Comparison of ENCODE assay signal across 17 cellular contexts in genomic region chr11:84922212-84922805, GRCh38.
A peak's percentile ranks its signal among the peaks of the same experiment; 100 is the strongest.
DNase-seq lines count a peak whose midpoint lies in the region; ATAC-seq and TF ChIP-seq lines count a peak whose summit lies in the region.
"Had no signal": no experiment of that assay in that cellular context is flagged by ENCODE, and none has a peak within 500 bp of the region (broad histone marks: within the 10 kb centered on the region; RNA-seq: fewer than 3 reads in every experiment).

No MANE protein-coding gene starts in this region.

- DNase-seq in AG10803 (ENCODE audit: low read depth): peak; percentile 38
- DNase-seq in PC-3: no peak
- DNase-seq in fibroblast of peridontal ligament (ENCODE audit: extremely low read depth): peak; percentile 50
- no peak for DNase-seq in stimulated activated naive CD4-positive, alpha-beta T cell (lab: John Stamatoyannopoulos, UW)
- DNase-seq in cortex of kidney (lab: John Stamatoyannopoulos, UW): no peak
- DNase-seq in activated T-cell treated with anti-CD3 and anti-CD28 coated beads, Interleukin-2, amount 50 U/mL, for 4 hours: no peak
- DNase-seq: DMS79, foreskin keratinocyte, Kasumi-1, kidney glomerular epithelial cell, NCI-H1694 had no signal

- peaks cover 41% of the 10 kb centered on the region for H3K27me3 ChIP-seq in PC-3 (ENCODE audit: low read length)
- H3K27me3 ChIP-seq in neuron (ENCODE audit: insufficient read depth, low read length): no peaks in the 10 kb centered on the region
- H3K27me3 ChIP-seq: neutrophil, upper lobe of left lung had no signal

- no peaks in the 10 kb centered on the region for H4K20me1 ChIP-seq in PC-3 (ENCODE audit: low read length)

- peak overlapping the region; percentile 52 for H3K4me2 ChIP-seq in PC-3 (ENCODE audit: low read length)

- ATAC-seq in PC-3: no peak
- ATAC-seq in HG03354 (IDR thresholded peaks at IDR 0.05; ENCODE audit: poor library complexity, severe bottlenecking, unreplicated experiment): no peak
- ATAC-seq in activated T-cell treated with anti-CD3 and anti-CD28 coated beads, Interleukin-2, amount 50 U/mL, for 4 hours: no peak
- ATAC-seq: GM12878 had no signal

- no peaks in the 10 kb centered on the region for H3K4me1 Mint-ChIP-seq in activated T-cell treated with anti-CD3 and anti-CD28 coated beads, Interleukin-2, amount 50 U/mL, for 4 hours (ENCODE audit: low read depth)
- H3K4me1 Mint-ChIP-seq: activated naive CD4-positive, alpha-beta T cell treated with anti-CD3 and anti-CD28 coated beads, Interleukin-2, amount 50 U/mL, for 24 hours had no signal

- H2AFZ ChIP-seq in PC-3 (ENCODE audit: low read length) (peak overlapping the region; percentile 49), neuron (ENCODE audit: low read depth, low read length) (peak overlapping the region; percentile 28)

- H3K4me1 ChIP-seq in PC-3 (ENCODE audit: insufficient read depth, low read length): no peaks in the 10 kb centered on the region
- H3K4me1 ChIP-seq in neuron (ENCODE audit: insufficient read depth, low read length): peaks cover 20% of the 10 kb centered on the region
- H3K4me1 ChIP-seq: foreskin keratinocyte had no signal

- H3K9me2 ChIP-seq in PC-3 (replicated peaks; ENCODE audit: low read length): no peaks in the 10 kb centered on the region

- H3K9me3 Mint-ChIP-seq in activated T-cell treated with anti-CD3 and anti-CD28 coated beads, Interleukin-2, amount 50 U/mL, for 4 hours: peaks cover 22% of the 10 kb centered on the region

- BruUV-seq in PC-3 (replicated peaks; lab: Mats Ljungman, UMichigan): no TSS peak

- H3K36me3 ChIP-seq in PC-3 (ENCODE audit: low read depth, low read length) (no peaks in the 10 kb centered on the region), neuron (ENCODE audit: insufficient read depth, low read length) (no peaks in the 10 kb centered on the region)
- H3K36me3 ChIP-seq: neutrophil, upper lobe of left lung had no signal

- H3K27ac ChIP-seq in PC-3 (ENCODE audit: low read length): no peak overlapping the region
- H3K27ac ChIP-seq: foreskin keratinocyte, neutrophil, upper lobe of left lung had no signal

- H3K27me3 Mint-ChIP-seq in activated T-cell treated with anti-CD3 and anti-CD28 coated beads, Interleukin-2, amount 50 U/mL, for 4 hours (ENCODE audit: low read depth): no peaks in the 10 kb centered on the region
- H3K27me3 Mint-ChIP-seq: activated naive CD4-positive, alpha-beta T cell treated with anti-CD3 and anti-CD28 coated beads, Interleukin-2, amount 50 U/mL, for 24 hours had no signal

- H3K36me3 Mint-ChIP-seq in activated T-cell treated with anti-CD3 and anti-CD28 coated beads, Interleukin-2, amount 50 U/mL, for 4 hours (ENCODE audit: insufficient read depth): no peaks in the 10 kb centered on the region
- H3K36me3 Mint-ChIP-seq: activated naive CD4-positive, alpha-beta T cell treated with anti-CD3 and anti-CD28 coated beads, Interleukin-2, amount 50 U/mL, for 24 hours had no signal

- H3K4me3 ChIP-seq in AG10803 (ENCODE audit: low read length) (no peak overlapping the region), PC-3 (ENCODE audit: low read length) (peak overlapping the region; percentile 15; the same call in 1 of the 2 replicates), neuron (ENCODE audit: low read length) (peak overlapping the region; percentile 21)
- H3K4me3 ChIP-seq: GM12878, upper lobe of left lung had no signal

- H3F3A ChIP-seq in PC-3 (ENCODE audit: low read length, unreplicated experiment): no peaks in the 10 kb centered on the region

- no peak for TF ChIP-seq CTCF in AG10803 (conservative IDR thresholded peaks at IDR 0.05; ENCODE audit: low read length)
- TF ChIP-seq CTCF in PC-3 (conservative IDR thresholded peaks at IDR 0.05; ENCODE audit: low read depth, low read length): no peak

- H3K4me3 Mint-ChIP-seq in activated T-cell treated with anti-CD3 and anti-CD28 coated beads, Interleukin-2, amount 50 U/mL, for 4 hours: no peak overlapping the region
- H3K4me3 Mint-ChIP-seq: activated naive CD4-positive, alpha-beta T cell treated with anti-CD3 and anti-CD28 coated beads, Interleukin-2, amount 50 U/mL, for 24 hours had no signal

- H3K79me2 ChIP-seq in PC-3 (ENCODE audit: low read length): no peaks in the 10 kb centered on the region

- CTCF ChIA-PET in PC-3 (lab: Charles Lee): no interaction called here

- POLR2A ChIA-PET in PC-3 (lab: Charles Lee; ENCODE audit: unreplicated experiment): no interaction called here

- H3K9me3 ChIP-seq in PC-3 (ENCODE audit: low read length) (no peaks in the 10 kb centered on the region), neuron (ENCODE audit: low read length) (no peaks in the 10 kb centered on the region)
- H3K9me3 ChIP-seq: neutrophil, upper lobe of left lung had no signal

- H3K9ac ChIP-seq in PC-3 (ENCODE audit: low read length): no peak overlapping the region

- intact Hi-C loops in PC-3 (cut with micrococcal nuclease): no loop called here

Comparison
In these comparisons a context has a peak if more than half of its experiments do, and no peak if none do; other contexts are left out.
1. DNase-seq: peak in AG10803 (single experiment) and fibroblast of peridontal ligament (single experiment); none in PC-3 (single experiment), stimulated activated naive CD4-positive, alpha-beta T cell (0 of 6), cortex of kidney (single experiment) and activated T-cell treated with anti-CD3 and anti-CD28 coated beads, Interleukin-2, amount 50 U/mL, for 4 hours (single experiment).